10 cellular contexts compared by ENCODE assay signal in genomic region chr7:116030626-116031276, GRCh38. TPM values are rescaled to one million over a fixed set of nuclear protein-coding genes. Genes with fewer than 3 reads are reported as not detected.
DNase-seq lines count a peak whose midpoint lies in the region; ATAC-seq and TF ChIP-seq lines count a peak whose summit lies in the region.
"Had no signal": no experiment of that assay in that cellular context is flagged by ENCODE, and none has a peak within 500 bp of the region (broad histone marks: within the 10 kb centered on the region; RNA-seq: fewer than 3 reads in every experiment).

A gene with protein sequence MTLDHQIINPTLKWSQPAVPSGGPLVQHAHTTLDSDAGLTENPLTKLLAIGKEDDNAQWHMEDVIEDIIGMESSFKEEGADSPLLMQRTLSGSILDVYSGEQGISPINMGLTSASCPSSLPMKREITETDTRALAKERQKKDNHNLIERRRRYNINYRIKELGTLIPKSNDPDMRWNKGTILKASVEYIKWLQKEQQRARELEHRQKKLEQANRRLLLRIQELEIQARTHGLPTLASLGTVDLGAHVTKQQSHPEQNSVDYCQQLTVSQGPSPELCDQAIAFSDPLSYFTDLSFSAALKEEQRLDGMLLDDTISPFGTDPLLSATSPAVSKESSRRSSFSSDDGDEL (minus strand): TSS chr7:116030763. CDS start chr7:115984441, 46,322 bp downstream.

- no peak within 1 kb of the TSS for H3K18ac ChIP-seq in mesenchymal stem cell (ENCODE audit: low read depth in 1 of 2, low read length in 2 of 2)

- H3K27me3 ChIP-seq in BLaER1 treated with 17β-estradiol and CSF1 and Interleukin-3, amounts not matched to agents 10 nM and 100 nM: no peaks in the 10 kb centered on the region
- H3K27me3 ChIP-seq in Loucy (ENCODE audit: insufficient read depth, low read length, poor library complexity, severe bottlenecking) (no peaks in the 10 kb centered on the region), mesenchymal stem cell (ENCODE audit: control insufficient read depth in 1 of 2, insufficient read depth in 1 of 2, low read length in 2 of 2) (no peaks in the 10 kb centered on the region), ascending aorta (no peaks in the 10 kb centered on the region)

- no peaks in the 10 kb centered on the region for H4K20me1 ChIP-seq in BLaER1 treated with 17β-estradiol and CSF1 and Interleukin-3, amounts not matched to agents 10 nM and 100 nM
- no peaks in the 10 kb centered on the region for H4K20me1 ChIP-seq in Loucy (ENCODE audit: insufficient read depth, low read length, poor library complexity, severe bottlenecking)

- H3K79me1 ChIP-seq in mesenchymal stem cell (replicated peaks; ENCODE audit: low read length, poor library complexity, severe bottlenecking): no peaks in the 10 kb centered on the region

- peak within 1 kb of the TSS in 6 of 10 experiments; percentile 33 to 63 (median 56); a peak in 12 of 20 replicates for H3K4me3 ChIP-seq in BLaER1 treated with 17β-estradiol and CSF1 and Interleukin-3, amounts not matched to agents 10 nM and 100 nM
- H3K4me3 ChIP-seq in Loucy (ENCODE audit: low read length, poor library complexity, severe bottlenecking) (peak within 1 kb of the TSS; percentile 9), astrocyte of the spinal cord (ENCODE audit: low read depth, low read length) (no peak within 1 kb of the TSS), mesenchymal stem cell (ENCODE audit: insufficient read depth in 1 of 2, low read depth in 1 of 2, low read length in 2 of 2) (no peak within 1 kb of the TSS), ascending aorta (peak within 1 kb of the TSS in 1 of 2 donors; percentile 13)

- in situ Hi-C loops in astrocyte of the spinal cord (cut with HindIII; ENCODE audit: low sequenced_read_pairs): no loop called here

- H3K9me2 ChIP-seq in Loucy (replicated peaks; ENCODE audit: low read depth, low read length): no peaks in the 10 kb centered on the region

- H3K36me3 Mint-ChIP-seq in activated CD4-positive, alpha-beta memory T cell treated with anti-CD3 and anti-CD28 coated beads, Interleukin-2, amount 10 ng/mL, durations not matched to agents 7 days and 5 days (ENCODE audit: low read depth): no peaks in the 10 kb centered on the region
- H3K36me3 Mint-ChIP-seq: activated CD4-positive, alpha-beta memory T cell treated with anti-CD3 and anti-CD28 coated beads for 36 hours had no signal

- H2BK15ac ChIP-seq in mesenchymal stem cell (ENCODE audit: low read depth, poor library complexity, severe bottlenecking): no peak within 1 kb of the TSS

- no peak for ATAC-seq in GM19395 (IDR thresholded peaks at IDR 0.05; ENCODE audit: unreplicated experiment)

- H4K91ac ChIP-seq in mesenchymal stem cell (ENCODE audit: low read length): no peak within 1 kb of the TSS

- CTCF ChIA-PET in activated CD4-positive, alpha-beta memory T cell treated with anti-CD3 and anti-CD28 coated beads, Interleukin-2, amount 10 ng/mL, durations not matched to agents 7 days and 5 days (lab: Charles Lee): no interaction called here

- H3K27ac Mint-ChIP-seq in activated CD4-positive, alpha-beta memory T cell treated with anti-CD3 and anti-CD28 coated beads, Interleukin-2, amount 10 ng/mL, durations not matched to agents 7 days and 5 days: no peak within 1 kb of the TSS
- H3K27ac Mint-ChIP-seq: activated CD4-positive, alpha-beta memory T cell treated with anti-CD3 and anti-CD28 coated beads for 36 hours had no signal

- no peak within 1 kb of the TSS for H2BK12ac ChIP-seq in mesenchymal stem cell (ENCODE audit: low read length in 2 of 2)

- no peaks in the 10 kb centered on the region for H3K79me2 ChIP-seq in Loucy (ENCODE audit: insufficient read depth, low read length)

- peaks cover 13% of the 10 kb centered on the region for H3K27me3 Mint-ChIP-seq in activated CD4-positive, alpha-beta memory T cell treated with anti-CD3 and anti-CD28 coated beads, Interleukin-2, amount 10 ng/mL, durations not matched to agents 7 days and 5 days

- peak within 1 kb of the TSS in 9 of 11 experiments; percentile 24 to 76 (median 72); a peak in 15 of 22 replicates for H3K27ac ChIP-seq in BLaER1 treated with 17β-estradiol and CSF1 and Interleukin-3, amounts not matched to agents 10 nM and 100 nM
- H3K27ac ChIP-seq in mesenchymal stem cell (ENCODE audit: low read length, poor library complexity, severe bottlenecking) (no peak within 1 kb of the TSS), ascending aorta (no peak within 1 kb of the TSS)

- H3K36me3 ChIP-seq in BLaER1 treated with 17β-estradiol and CSF1 and Interleukin-3, amounts not matched to agents 10 nM and 100 nM: no peaks in the 10 kb centered on the region
- no peaks in the 10 kb centered on the region for H3K36me3 ChIP-seq in Loucy (ENCODE audit: insufficient read depth, low read length)
- H3K36me3 ChIP-seq in mesenchymal stem cell (ENCODE audit: control insufficient read depth in 1 of 2, insufficient read depth in 2 of 2, low read depth in 1 of 2, low read length in 2 of 2): no peaks in the 10 kb centered on the region
- H3K36me3 ChIP-seq in ascending aorta: no peaks in the 10 kb centered on the region

- H2BK5ac ChIP-seq in mesenchymal stem cell (ENCODE audit: low read depth, low read length, poor library complexity, severe bottlenecking): no peak within 1 kb of the TSS

- intact Hi-C loops in ascending aorta (cut with DNase I): no loop called here

- no peak for TF ChIP-seq CTCF in Loucy (conservative IDR thresholded peaks at IDR 0.05; ENCODE audit: low read length)
- no peak for TF ChIP-seq CTCF in astrocyte of the spinal cord (IDR thresholded peaks at IDR 0.05; ENCODE audit: low read depth, low read length)
- no peak for TF ChIP-seq CTCF in ascending aorta (IDR thresholded peaks at IDR 0.05)

- H3K4me2 ChIP-seq in BLaER1 treated with 17β-estradiol and CSF1 and Interleukin-3, amounts not matched to agents 10 nM and 100 nM: peak within 1 kb of the TSS in 9 of 11 experiments; percentile 22 to 98 (median 70); a peak in 16 of 22 replicates
- H3K4me2 ChIP-seq in Loucy (ENCODE audit: low read depth, low read length, poor library complexity, severe bottlenecking) (peak within 1 kb of the TSS; percentile 21), mesenchymal stem cell (ENCODE audit: low read length, poor library complexity, severe bottlenecking) (no peak within 1 kb of the TSS)

- POLR2A ChIA-PET in activated CD4-positive, alpha-beta memory T cell treated with anti-CD3 and anti-CD28 coated beads, Interleukin-2, amount 10 ng/mL, durations not matched to agents 7 days and 5 days (lab: Charles Lee): no interaction called here

- no peak within 1 kb of the TSS for H2AK5ac ChIP-seq in mesenchymal stem cell (ENCODE audit: low read length, severe bottlenecking)

- 17% methylated on average over 3 of the region's 3 CpGs for WGBS in mesenchymal stem cell

- H3K23ac ChIP-seq in mesenchymal stem cell (ENCODE audit: low read length in 2 of 2): no peak within 1 kb of the TSS

- no peak within 1 kb of the TSS for H2BK120ac ChIP-seq in mesenchymal stem cell (ENCODE audit: low read depth, low read length)

- no peak within 1 kb of the TSS for H3K4ac ChIP-seq in mesenchymal stem cell (ENCODE audit: low read depth in 1 of 2, low read length in 2 of 2)

- no peak within 1 kb of the TSS for H3K14ac ChIP-seq in mesenchymal stem cell (ENCODE audit: low read length in 2 of 2)

- H3K4me1 Mint-ChIP-seq in activated CD4-positive, alpha-beta memory T cell treated with anti-CD3 and anti-CD28 coated beads, Interleukin-2, amount 10 ng/mL, durations not matched to agents 7 days and 5 days: no peaks in the 10 kb centered on the region

- H2AFZ ChIP-seq in Loucy (ENCODE audit: low read length): peak within 1 kb of the TSS; percentile 35
- no peak within 1 kb of the TSS for H2AFZ ChIP-seq in mesenchymal stem cell (ENCODE audit: low read depth, low read length)

- H3K9ac ChIP-seq in BLaER1 treated with 17β-estradiol and CSF1 and Interleukin-3, amounts not matched to agents 10 nM and 100 nM: peak within 1 kb of the TSS in 5 of 11 experiments; percentile 21 to 69 (median 53); a peak in 8 of 22 replicates
- H3K9ac ChIP-seq in Loucy (ENCODE audit: low read depth, low read length, poor library complexity, severe bottlenecking): no peak within 1 kb of the TSS
- H3K9ac ChIP-seq in mesenchymal stem cell (ENCODE audit: low read length): no peak within 1 kb of the TSS

- peaks cover 0 to 12% (median 0%) of the 10 kb centered on the region in 11 experiments; a peak in 4 of 22 replicates for H3K9me3 ChIP-seq in BLaER1 treated with 17β-estradiol and CSF1 and Interleukin-3, amounts not matched to agents 10 nM and 100 nM (replicated peaks in 1 of 11)
- H3K9me3 ChIP-seq in Loucy (ENCODE audit: insufficient read depth, low read depth, low read length): no peaks in the 10 kb centered on the region
- no peaks in the 10 kb centered on the region for H3K9me3 ChIP-seq in mesenchymal stem cell (ENCODE audit: control insufficient read depth, low read length)
- H3K9me3 ChIP-seq in ascending aorta: no peaks in the 10 kb centered on the region

- DNase-seq in astrocyte of the spinal cord (ENCODE audit: low read depth, low spot score) (peak; percentile 22), mesenchymal stem cell (peak; percentile 35), ascending aorta (ENCODE audit: low spot score in 2 of 2) (no peak)
- DNase-seq in activated CD4-positive, alpha-beta memory T cell treated with anti-CD3 and anti-CD28 coated beads, Interleukin-2, amount 10 ng/mL, durations not matched to agents 7 days and 5 days: no peak
- DNase-seq in activated CD4-positive, alpha-beta T cell treated with anti-CD3 and anti-CD28 coated beads, Interleukin-2, amount 50 U/mL, for 1 hour: no peak
- DNase-seq: activated CD4-positive, alpha-beta memory T cell treated with anti-CD3 and anti-CD28 coated beads for 36 hours; aorta had no signal

- no peaks in the 10 kb centered on the region for H3K9me3 Mint-ChIP-seq in activated CD4-positive, alpha-beta memory T cell treated with anti-CD3 and anti-CD28 coated beads, Interleukin-2, amount 10 ng/mL, durations not matched to agents 7 days and 5 days
- H3K9me3 Mint-ChIP-seq: activated CD4-positive, alpha-beta memory T cell treated with anti-CD3 and anti-CD28 coated beads for 36 hours had no signal

- H3K4me3 Mint-ChIP-seq in activated CD4-positive, alpha-beta memory T cell treated with anti-CD3 and anti-CD28 coated beads, Interleukin-2, amount 10 ng/mL, durations not matched to agents 7 days and 5 days: no peak within 1 kb of the TSS
- H3K4me3 Mint-ChIP-seq: activated CD4-positive, alpha-beta memory T cell treated with anti-CD3 and anti-CD28 coated beads for 36 hours had no signal

- H3F3A ChIP-seq in Loucy (ENCODE audit: low read depth): no peaks in the 10 kb centered on the region

- peaks cover 0 to 49% (median 25%) of the 10 kb centered on the region in 10 experiments; a peak in 15 of 20 replicates for H3K4me1 ChIP-seq in BLaER1 treated with 17β-estradiol and CSF1 and Interleukin-3, amounts not matched to agents 10 nM and 100 nM
- peaks cover 13% of the 10 kb centered on the region for H3K4me1 ChIP-seq in Loucy (ENCODE audit: insufficient read depth, low read length, poor library complexity, severe bottlenecking)
- H3K4me1 ChIP-seq in mesenchymal stem cell (ENCODE audit: control insufficient read depth, insufficient read depth, low read depth, low read length): no peaks in the 10 kb centered on the region
- no peaks in the 10 kb centered on the region for H3K4me1 ChIP-seq in ascending aorta

- H4K8ac ChIP-seq in mesenchymal stem cell (ENCODE audit: low read length): no peak within 1 kb of the TSS

RNA-seq across cellular contexts. Expression of the gene that starts here (rescaled TPM):
- 0.14 TPM for polyA plus RNA-seq in mesenchymal stem cell (2013, experiment 1 of 2)
- 0.19 TPM for polyA plus RNA-seq in mesenchymal stem cell (2013, experiment 2 of 2)
- 1.3 TPM for total RNA-seq in ascending aorta
- total RNA-seq in activated CD4-positive, alpha-beta memory T cell treated with anti-CD3 and anti-CD28 coated beads, Interleukin-2, amount 10 ng/mL, durations not matched to agents 7 days and 5 days: under 1 TPM; 0.05 to 0.28 TPM
- total RNA-seq: activated CD4-positive, alpha-beta memory T cell treated with anti-CD3 and anti-CD28 coated beads for 36 hours had no signal

Comparison
In these comparisons a context has a peak if more than half of its experiments do, and no peak if none do; other contexts are left out.
1. H3K27ac ChIP-seq: peak in BLaER1 treated with 17β-estradiol and CSF1 and Interleukin-3, amounts not matched to agents 10 nM and 100 nM (9 of 11); none in mesenchymal stem cell (single experiment) and ascending aorta (0 of 2).
2. H3K4me3 ChIP-seq: peak in BLaER1 treated with 17β-estradiol and CSF1 and Interleukin-3, amounts not matched to agents 10 nM and 100 nM (6 of 10) and Loucy (single experiment); none in astrocyte of the spinal cord (single experiment) and mesenchymal stem cell (0 of 2).
3. DNase-seq: peak in astrocyte of the spinal cord (single experiment) and mesenchymal stem cell (single experiment); none in ascending aorta (0 of 2), activated CD4-positive, alpha-beta memory T cell treated with anti-CD3 and anti-CD28 coated beads, Interleukin-2, amount 10 ng/mL, durations not matched to agents 7 days and 5 days (single experiment) and activated CD4-positive, alpha-beta T cell treated with anti-CD3 and anti-CD28 coated beads, Interleukin-2, amount 50 U/mL, for 1 hour (single experiment).